16 cellular contexts compared by ENCODE assay signal in genomic region chr10:128929905-128930304, GRCh38.
"Had no signal": no experiment of that assay in that cellular context is flagged by ENCODE, and none has a peak within 500 bp of the region (broad histone marks: within the 10 kb centered on the region; RNA-seq: fewer than 3 reads in every experiment).

No MANE protein-coding gene starts in this region.

- H3K27ac ChIP-seq: gastrocnemius medialis, thyroid gland, vagina had no signal

- H3K9me3 ChIP-seq: gastrocnemius medialis, thyroid gland, vagina had no signal

- H3K4me1 Mint-ChIP-seq: immature natural killer cell had no signal

- H3K27me3 ChIP-seq: thyroid gland, vagina had no signal

- H3K4me3 ChIP-seq: gastrocnemius medialis, smooth muscle cell, thyroid gland, vagina had no signal

- FAIRE-seq: endometrium, keratinocyte had no signal

- H3K9me3 Mint-ChIP-seq: immature natural killer cell, neural crest cell, type B pancreatic cell had no signal

- H3K27ac Mint-ChIP-seq: immature natural killer cell; naive thymus-derived CD4-positive, alpha-beta T cell; type B pancreatic cell had no signal

- H3K4me3 Mint-ChIP-seq: immature natural killer cell; naive thymus-derived CD4-positive, alpha-beta T cell; neural crest cell; type B pancreatic cell had no signal

- H3K36me3 ChIP-seq: gastrocnemius medialis, thyroid gland, vagina had no signal

- H3K36me3 Mint-ChIP-seq: immature natural killer cell, type B pancreatic cell had no signal

- DNase-seq: effector memory CD4-positive, alpha-beta T cell; gastrocnemius medialis; immature natural killer cell; mesendoderm; naive thymus-derived CD4-positive, alpha-beta T cell; posterior cingulate gyrus; stimulated activated CD4-positive, alpha-beta T cell treated with anti-CD3 and anti-CD28 coated beads, Interleukin-2, amount 100 ng/mL, for 48 hours; stimulated activated naive CD4-positive, alpha-beta T cell treated with Interleukin-2 at 50 U/mL for 16 hours; thyroid gland had no signal

- ATAC-seq: esophagus mucosa; naive thymus-derived CD4-positive, alpha-beta T cell had no signal
